Comparison of ENCODE assay signal across 16 cellular contexts in genomic region chr17:1505586-1505985, GRCh38.
"Had no signal": no experiment of that assay in that cellular context is flagged by ENCODE, and none has a peak within 500 bp of the region (broad histone marks: within the 10 kb centered on the region; RNA-seq: fewer than 3 reads in every experiment).

No MANE protein-coding gene starts in this region.

- H3K27me3 Mint-ChIP-seq: activated naive CD4-positive, alpha-beta T cell treated with anti-CD3 and anti-CD28 coated beads, Interleukin-2, amount 10 ng/mL, durations not matched to agents 7 days and 5 days; stimulated activated naive B cell treated with anti-CD40 and anti-IgM and Interleukin-4, amounts not matched to agents 10 μg/mL and 1 μg/mL and 100 μg/mL, for 72 hours had no signal

- H3K9me3 ChIP-seq: tibial nerve, vagina had no signal

- H3K9ac ChIP-seq: parathyroid adenoma had no signal

- H3K4me3 ChIP-seq: coronary artery, tibial nerve, vagina had no signal

- H3K4me1 ChIP-seq: parathyroid adenoma had no signal

- DNase-seq: activated CD4-positive, alpha-beta T cell treated with anti-CD3 and anti-CD28 coated beads for 1 hour; activated CD4-positive, alpha-beta T cell treated with anti-CD3 and anti-CD28 coated beads, Interleukin-2, amount 50 U/mL, for 4 hours; activated naive CD4-positive, alpha-beta T cell treated with anti-CD3 and anti-CD28 coated beads, Interleukin-2, amount 10 ng/mL, durations not matched to agents 7 days and 5 days; activated T-cell treated with anti-CD3 and anti-CD28 coated beads for 4 hours; central memory CD4-positive, alpha-beta T cell; foreskin keratinocyte; glutamatergic neuron; kidney glomerular epithelial cell; stimulated activated CD4-positive, alpha-beta T cell treated with anti-CD3 and anti-CD28 coated beads, Interleukin-2, amount 100 ng/mL, for 48 hours; stimulated activated naive B cell treated with anti-CD40 and anti-IgM and Interleukin-4, amounts not matched to agents 10 μg/mL and 1 μg/mL and 100 μg/mL, for 72 hours; T1000 had no signal

- H3K27ac Mint-ChIP-seq: activated naive CD4-positive, alpha-beta T cell treated with anti-CD3 and anti-CD28 coated beads, Interleukin-2, amount 10 ng/mL, durations not matched to agents 7 days and 5 days; stimulated activated naive B cell treated with anti-CD40 and anti-IgM and Interleukin-4, amounts not matched to agents 10 μg/mL and 1 μg/mL and 100 μg/mL, for 72 hours had no signal

- H3K27ac ChIP-seq: coronary artery, foreskin keratinocyte, parathyroid adenoma, tibial nerve, vagina had no signal

- H3K27me3 ChIP-seq: foreskin keratinocyte, tibial nerve, vagina had no signal

- H3K4me3 Mint-ChIP-seq: activated naive CD4-positive, alpha-beta T cell treated with anti-CD3 and anti-CD28 coated beads, Interleukin-2, amount 10 ng/mL, durations not matched to agents 7 days and 5 days; neural crest cell; stimulated activated naive B cell treated with anti-CD40 and anti-IgM and Interleukin-4, amounts not matched to agents 10 μg/mL and 1 μg/mL and 100 μg/mL, for 72 hours had no signal

- H3K9me3 Mint-ChIP-seq: activated naive CD4-positive, alpha-beta T cell treated with anti-CD3 and anti-CD28 coated beads, Interleukin-2, amount 10 ng/mL, durations not matched to agents 7 days and 5 days; neural crest cell; stimulated activated naive B cell treated with anti-CD40 and anti-IgM and Interleukin-4, amounts not matched to agents 10 μg/mL and 1 μg/mL and 100 μg/mL, for 72 hours had no signal

- ATAC-seq: foreskin keratinocyte; stimulated activated naive B cell treated with anti-CD40 and anti-IgM and Interleukin-4, amounts not matched to agents 10 μg/mL and 1 μg/mL and 100 μg/mL, for 72 hours had no signal
